ENCODE assay signal across 36 cellular contexts in the genomic region with DNA sequence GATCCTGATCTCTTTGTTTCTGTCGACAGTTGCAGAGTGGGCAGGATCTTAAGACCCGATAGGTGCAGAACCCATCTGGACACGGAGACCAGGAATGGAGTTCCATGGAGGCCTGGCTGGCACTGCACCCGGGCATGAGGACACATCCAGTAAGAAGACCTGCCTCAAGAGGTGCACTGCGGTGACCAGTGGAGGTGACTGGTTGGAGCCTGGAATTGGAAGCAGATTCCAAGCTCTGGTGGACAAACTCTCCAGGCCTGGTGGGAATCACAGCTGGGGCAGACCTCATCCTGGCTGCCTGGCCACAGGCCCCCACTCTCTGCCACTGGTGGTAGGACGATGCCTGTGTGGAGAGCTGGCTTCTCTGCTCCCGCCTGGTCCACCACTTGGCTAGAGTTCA. TPM values are rescaled to one million over a fixed set of nuclear protein-coding genes. Genes with fewer than 3 reads are reported as not detected.
DNase-seq lines count a peak whose midpoint lies in the region; ATAC-seq, FAIRE-seq and TF ChIP-seq lines count a peak whose summit lies in the region.
"Had no signal": no experiment of that assay in that cellular context is flagged by ENCODE, and none has a peak within 500 bp of the region (broad histone marks: within the 10 kb centered on the region; RNA-seq: fewer than 3 reads in every experiment).

No MANE protein-coding gene starts in this region.

- H3K4me1 ChIP-seq in DND-41 (ENCODE audit: insufficient read depth, low read length) (peaks cover 38% of the 10 kb centered on the region), kidney (ENCODE audit: control insufficient read depth in 1 of 2, insufficient read depth in 1 of 2, low read depth in 1 of 2, low read length in 2 of 2) (peaks cover 28 to 39% of the 10 kb centered on the region in 2 donors), gastrocnemius medialis (no peaks in the 10 kb centered on the region)
- H3K4me1 ChIP-seq: breast epithelium had no signal

- H3K9ac ChIP-seq in DND-41 (ENCODE audit: low read depth, low read length), result no peak overlapping the region
- peak overlapping the region in 1 of 2 donors; percentile 51 for H3K9ac ChIP-seq in kidney (ENCODE audit: low read length in 2 of 2)

- no peak overlapping the region for H2AFZ ChIP-seq in DND-41 (ENCODE audit: low read depth, low read length)
- H2AFZ ChIP-seq: hepatocyte had no signal

- H3K9me3 ChIP-seq in DND-41 (ENCODE audit: insufficient read depth, low read length, severe bottlenecking), result no peaks in the 10 kb centered on the region
- H3K9me3 ChIP-seq in kidney (ENCODE audit: control insufficient read depth in 1 of 2, low read length in 2 of 2), result no peaks in the 10 kb centered on the region
- H3K9me3 ChIP-seq in gastrocnemius medialis, result no peaks in the 10 kb centered on the region
- H3K9me3 ChIP-seq: breast epithelium, gastroesophageal sphincter, mucosa of descending colon, ovary, right atrium auricular region, spleen, stomach, transverse colon had no signal

- TF ChIP-seq CTCF in DND-41 (IDR thresholded peaks at IDR 0.05; ENCODE audit: borderline replicate concordance, extremely low read depth, low read length, poor library complexity, severe bottlenecking) (no peak), kidney (IDR thresholded peaks at IDR 0.05; ENCODE audit: borderline replicate concordance, extremely low read depth, insufficient read depth) (no peak), gastrocnemius medialis (IDR thresholded peaks at IDR 0.05 in 4 of 5, conservative IDR thresholded peaks at IDR 0.05 in 1 of 5) (no peak)

- H4K20me1 ChIP-seq in DND-41 (ENCODE audit: insufficient read depth, low read length), result no peaks in the 10 kb centered on the region; the same call in 1 of the 2 replicates

- ATAC-seq in activated CD4-positive, CD25-positive, alpha-beta regulatory T cell treated with anti-CD3 and anti-CD28 coated beads, Interleukin-2, amount 50 U/mL, for 24 hours, result no peak
- ATAC-seq in DND-41 (ENCODE audit: insufficient read depth, low read depth) (no peak), GM18505 (IDR thresholded peaks at IDR 0.05; ENCODE audit: unreplicated experiment) (no peak), gastrocnemius medialis (no peak)
- ATAC-seq in stimulated activated effector memory CD8-positive, alpha-beta T cell treated with anti-CD3 and anti-CD28 coated beads, Interleukin-12 subunit alpha, Interleukin-12 subunit beta, amount 100 ng/mL, for 72 hours, result no peak
- ATAC-seq: gastroesophageal sphincter, mucosa of descending colon, PC-3, SK-N-SH treated with all-trans-retinoic acid at 6 μM for 48 hours had no signal

- TF ChIP-seq POLR2A in GM18505 (IDR thresholded peaks at IDR 0.05; ENCODE audit: borderline replicate concordance, extremely low read depth, insufficient read depth, insufficient read length) (no peak), gastrocnemius medialis (IDR thresholded peaks at IDR 0.05) (no peak)

- H3K4me3 ChIP-seq in DND-41 (ENCODE audit: low read depth in 1 of 2, low read length in 2 of 2) (no peak overlapping the region), kidney (ENCODE audit: low read length in 2 of 2) (no peak overlapping the region), gastrocnemius medialis (no peak overlapping the region)
- H3K4me3 ChIP-seq: breast epithelium, gastroesophageal sphincter, hepatocyte, lung, mucosa of descending colon, ovary, right atrium auricular region, spleen, stomach, transverse colon had no signal

- H3K27me3 ChIP-seq in DND-41 (ENCODE audit: insufficient read depth, low read length, poor library complexity), result no peaks in the 10 kb centered on the region
- no peaks in the 10 kb centered on the region for H3K27me3 ChIP-seq in gastrocnemius medialis
- H3K27me3 ChIP-seq: breast epithelium, gastroesophageal sphincter, hepatocyte, ovary, right atrium auricular region, spleen, stomach, transverse colon had no signal

- intact Hi-C loops in kidney (cut with DNase I) (no loop called here), gastrocnemius medialis (cut with DNase I; ENCODE audit: low total_unique reads) (no loop called here)

- peak overlapping the region; percentile 88 for H3K27ac Mint-ChIP-seq in stimulated activated effector memory CD8-positive, alpha-beta T cell treated with anti-CD3 and anti-CD28 coated beads, Interleukin-12 subunit alpha, Interleukin-12 subunit beta, amount 100 ng/mL, for 72 hours
- H3K27ac Mint-ChIP-seq: T-helper 1 cell treated with Interleukin-12 subunit alpha and Interleukin-12 subunit beta and Interleukin-4 antibody, amounts not matched to agents 30 μg/mL and 1 μg/mL, for 36 hours had no signal

- H3K79me2 ChIP-seq in DND-41 (ENCODE audit: insufficient read depth, low read length), result peaks cover 50% of the 10 kb centered on the region
- H3K79me2 ChIP-seq: hepatocyte had no signal

- in situ Hi-C loops in gastrocnemius medialis (cut with MboI; ENCODE audit: low sequenced_read_pairs in 4 of 4), result loop anchor here in 2 of 4 donors (25.0 kb wide), 1 partner anchor 123 kb away; no protein-coding TSS in a partner anchor

- no peak overlapping the region for H3K4me2 ChIP-seq in DND-41 (ENCODE audit: insufficient read depth, low read length)
- H3K4me2 ChIP-seq: hepatocyte had no signal

- H3K27ac ChIP-seq in DND-41 (ENCODE audit: low read length) (peak overlapping the region; percentile 33), kidney (ENCODE audit: low read depth in 2 of 2, low read length in 2 of 2) (peak overlapping the region; percentile 18 to 75), gastrocnemius medialis (no peak overlapping the region)
- H3K27ac ChIP-seq: 22Rv1, breast epithelium, hepatocyte, right atrium auricular region, transverse colon had no signal

- peak; percentile 17 for DNase-seq in activated CD4-positive, CD25-positive, alpha-beta regulatory T cell treated with anti-CD3 and anti-CD28 coated beads, Interleukin-2, amount 50 U/mL, for 72 hours
- DNase-seq in DND-41 (no peak), kidney (peak; percentile 47), gastrocnemius medialis (no peak)
- no peak for DNase-seq in stimulated activated effector memory CD8-positive, alpha-beta T cell treated with anti-CD3 and anti-CD28 coated beads, Interleukin-12 subunit alpha, Interleukin-12 subunit beta, amount 100 ng/mL, for 72 hours (ENCODE audit: low spot score in 2 of 2)
- no peak for DNase-seq in stimulated activated CD4-positive, alpha-beta T cell treated with anti-CD3 and anti-CD28 coated beads, Interleukin-4, amount 100 ng/mL, for 4 hours
- DNase-seq: activated CD4-positive, alpha-beta T cell treated with anti-CD3 and anti-CD28 coated beads, Interleukin-2, amount 50 U/mL, for 48 hours; activated CD4-positive, CD25-positive, alpha-beta regulatory T cell; activated CD8-positive, alpha-beta memory T cell treated with anti-CD3 and anti-CD28 coated beads, Interleukin-2, amount 50 U/mL, for 48 hours; Kasumi-1; mucosa of descending colon; NCI-H1417 treated with DMSO at 0.1 percent for 48 hours; NCI-H2029 treated with DMSO at 0.1 percent for 48 hours; NCI-H524; ovary; PC-3; spleen; stimulated activated CD4-positive, alpha-beta T cell treated with anti-CD3 and anti-CD28 coated beads, Interleukin-2, amount 100 ng/mL, for 24 hours; stomach; transverse colon had no signal

- no peaks in the 10 kb centered on the region for H3K9me3 Mint-ChIP-seq in stimulated activated effector memory CD8-positive, alpha-beta T cell treated with anti-CD3 and anti-CD28 coated beads, Interleukin-12 subunit alpha, Interleukin-12 subunit beta, amount 100 ng/mL, for 72 hours
- H3K9me3 Mint-ChIP-seq: T-helper 1 cell treated with Interleukin-12 subunit alpha and Interleukin-12 subunit beta and Interleukin-4 antibody, amounts not matched to agents 30 μg/mL and 1 μg/mL, for 36 hours had no signal

- H3K4me3 Mint-ChIP-seq in stimulated activated effector memory CD8-positive, alpha-beta T cell treated with anti-CD3 and anti-CD28 coated beads, Interleukin-12 subunit alpha, Interleukin-12 subunit beta, amount 100 ng/mL, for 72 hours, result no peak overlapping the region
- H3K4me3 Mint-ChIP-seq: activated naive CD8-positive, alpha-beta T cell; T-helper 1 cell treated with Interleukin-12 subunit alpha and Interleukin-12 subunit beta and Interleukin-4 antibody, amounts not matched to agents 30 μg/mL and 1 μg/mL, for 36 hours had no signal

- H3K36me3 Mint-ChIP-seq in stimulated activated effector memory CD8-positive, alpha-beta T cell treated with anti-CD3 and anti-CD28 coated beads, Interleukin-12 subunit alpha, Interleukin-12 subunit beta, amount 100 ng/mL, for 72 hours, result peaks cover 13% of the 10 kb centered on the region

- H3K4me1 Mint-ChIP-seq in stimulated activated effector memory CD8-positive, alpha-beta T cell treated with anti-CD3 and anti-CD28 coated beads, Interleukin-12 subunit alpha, Interleukin-12 subunit beta, amount 100 ng/mL, for 72 hours, result peaks cover 38% of the 10 kb centered on the region

- no peak for FAIRE-seq in kidney (lab: Jason Lieb, UNC)
- FAIRE-seq: D721Med, TTC549 had no signal

- H3K36me3 ChIP-seq in DND-41 (ENCODE audit: insufficient read depth, low read length) (peaks cover 53% of the 10 kb centered on the region), kidney (ENCODE audit: control insufficient read depth in 1 of 2, insufficient read depth in 2 of 2, low read length in 2 of 2) (no peaks in the 10 kb centered on the region), gastrocnemius medialis (no peaks in the 10 kb centered on the region)
- H3K36me3 ChIP-seq: breast epithelium, ovary, right atrium auricular region, transverse colon had no signal

RNA-seq across cellular contexts. Expression of gene ZNF775, which starts 31.0 kb away (rescaled TPM):
- total RNA-seq in kidney (3.7 TPM), gastrocnemius medialis (1 to 10 TPM; 3.1 to 7.5 (median 3.3) TPM)
- polyA plus RNA-seq in kidney (ENCODE audit: insufficient read depth, low read depth, low replicate concordance), result 5.2 TPM

RNA-seq across cellular contexts. Expression of gene GIMAP8, which starts 40.3 kb away (rescaled TPM):
- total RNA-seq in kidney (24.3 TPM), gastrocnemius medialis (10 to 100 TPM in 1 of 4 donors, 1 to 10 TPM in 3; 5.4 to 10.4 (median 7.1) TPM)
- 10.2 TPM for polyA plus RNA-seq in kidney (ENCODE audit: insufficient read depth, low read depth, low replicate concordance)
- total RNA-seq: H4, PC-3 had no signal
- polyA plus RNA-seq: fibroblast of lung, hepatocyte, neural cell had no signal

RNA-seq across cellular contexts. Expression of gene REPIN1, which starts 41.5 kb away (rescaled TPM):
- total RNA-seq in kidney (95.8 TPM), gastrocnemius medialis (100 to 1,000 TPM; 115 to 332 (median 159) TPM)
- 53.7 TPM for polyA plus RNA-seq in kidney (ENCODE audit: insufficient read depth, low read depth, low replicate concordance)

Comparison
In these comparisons a context has a peak if more than half of its experiments do, and no peak if none do; other contexts are left out.
1. DNase-seq: peak in activated CD4-positive, CD25-positive, alpha-beta regulatory T cell treated with anti-CD3 and anti-CD28 coated beads, Interleukin-2, amount 50 U/mL, for 72 hours (single experiment) and kidney (single experiment); none in DND-41 (single experiment), stimulated activated effector memory CD8-positive, alpha-beta T cell treated with anti-CD3 and anti-CD28 coated beads, Interleukin-12 subunit alpha, Interleukin-12 subunit beta, amount 100 ng/mL, for 72 hours (0 of 2), stimulated activated CD4-positive, alpha-beta T cell treated with anti-CD3 and anti-CD28 coated beads, Interleukin-4, amount 100 ng/mL, for 4 hours (0 of 2) and gastrocnemius medialis (0 of 2).
2. H3K27ac ChIP-seq: peak in DND-41 (single experiment) and kidney (2 of 2); none in gastrocnemius medialis (0 of 4).